ENCODE assay signal across 1 cellular context in genomic region chr19:34253167-34253566, GRCh38.
A peak's percentile ranks its signal among the peaks of the same experiment; 100 is the strongest.
TF ChIP-seq lines count a peak whose summit lies in the region.

No MANE protein-coding gene starts in this region.

TF ChIP-seq in HepG2, 621 proteins besides CTCF, POLR2A, EP300 and RAD21:
- TF ChIP-seq ZBTB33 (CRISPR knock-in tag; IDR thresholded peaks at IDR 0.05): peak; percentile 34; the same call in 1 of the 2 replicates
